Comparison of ENCODE assay signal across 22 cellular contexts in genomic region chr2:173658946-173659371, GRCh38.
A peak's percentile ranks its signal among the peaks of the same experiment; 100 is the strongest.
DNase-seq lines count a peak whose midpoint lies in the region; ATAC-seq and TF ChIP-seq lines count a peak whose summit lies in the region.
"Had no signal": no experiment of that assay in that cellular context is flagged by ENCODE, and none has a peak within 500 bp of the region (broad histone marks: within the 10 kb centered on the region; RNA-seq: fewer than 3 reads in every experiment).

No MANE protein-coding gene starts in this region.

- DNase-seq in HS-27A (ENCODE audit: low read depth) (peak; percentile 56), adipocyte (ENCODE audit: low read depth) (peak; percentile 76), foreskin keratinocyte (peak; percentile 22 to 55), mucosa of gallbladder (ENCODE audit: low spot score) (no peak), NCI-H82 (lab: John Stamatoyannopoulos, UW) (no peak)
- no peak for DNase-seq in stimulated activated naive B cell treated with anti-CD40 and anti-IgM and Interleukin-4, amounts not matched to agents 10 μg/mL and 1 μg/mL and 100 μg/mL, for 72 hours
- no peak for DNase-seq in activated naive CD4-positive, alpha-beta T cell treated with anti-CD3 and anti-CD28 coated beads, Interleukin-2, amount 50 U/mL, for 16 hours
- DNase-seq: activated CD4-positive, CD25-positive, alpha-beta regulatory T cell treated with anti-CD3 and anti-CD28 coated beads, Interleukin-2, amount 50 U/mL, for 72 hours; CD8-positive, alpha-beta memory T cell; cerebellar nuclear complex; DND-41; KBM-7; NCI-H2081; NCI-H526 treated with DMSO at 0.1 percent for 48 hours; stimulated activated CD4-positive, alpha-beta T cell treated with anti-CD3 and anti-CD28 coated beads, Interleukin-15, amount 100 ng/mL, for 24 hours; tibial artery had no signal

- H3K27me3 Mint-ChIP-seq in stimulated activated naive B cell treated with anti-CD40 and anti-IgM and Interleukin-4, amounts not matched to agents 10 μg/mL and 1 μg/mL and 100 μg/mL, for 72 hours = peaks cover 18 to 22% of the 10 kb centered on the region in 2 donors

- H3K4me1 ChIP-seq in ACC112 (ENCODE audit: control insufficient read depth, insufficient read depth, low read length, unreplicated experiment) = peaks cover 27% of the 10 kb centered on the region
- H3K4me1 ChIP-seq in adipocyte (ENCODE audit: control insufficient read depth, insufficient read depth, low read length) = peaks cover 27% of the 10 kb centered on the region
- peaks cover 28% of the 10 kb centered on the region for H3K4me1 ChIP-seq in foreskin keratinocyte

- H3K27ac ChIP-seq in ACC112 (ENCODE audit: low read depth, low read length) (peak overlapping the region; percentile 74), foreskin keratinocyte (peak overlapping the region; percentile 76)
- H3K27ac ChIP-seq: HL-60, neutrophil, tibial artery had no signal

- no peak overlapping the region for H3K27ac Mint-ChIP-seq in stimulated activated naive B cell treated with anti-CD40 and anti-IgM and Interleukin-4, amounts not matched to agents 10 μg/mL and 1 μg/mL and 100 μg/mL, for 72 hours
- H3K27ac Mint-ChIP-seq: activated T-helper 17 cell treated with anti-CD3 and anti-CD28 coated beads, Interleukin-2, amount 50 U/mL, for 72 hours; CD8-positive, alpha-beta memory T cell; stimulated activated memory B cell treated with anti-CD40 and anti-IgM and Interleukin-4, amounts not matched to agents 10 μg/mL and 1 μg/mL and 100 μg/mL, for 72 hours had no signal

- no peaks in the 10 kb centered on the region for H3K4me1 Mint-ChIP-seq in stimulated activated naive B cell treated with anti-CD40 and anti-IgM and Interleukin-4, amounts not matched to agents 10 μg/mL and 1 μg/mL and 100 μg/mL, for 72 hours
- H3K4me1 Mint-ChIP-seq: activated T-helper 17 cell treated with anti-CD3 and anti-CD28 coated beads, Interleukin-2, amount 50 U/mL, for 72 hours; CD8-positive, alpha-beta memory T cell; stimulated activated memory B cell treated with anti-CD40 and anti-IgM and Interleukin-4, amounts not matched to agents 10 μg/mL and 1 μg/mL and 100 μg/mL, for 72 hours had no signal

- peak; percentile 14 for ATAC-seq in foreskin keratinocyte
- no peak for ATAC-seq in stimulated activated naive B cell treated with anti-CD40 and anti-IgM and Interleukin-4, amounts not matched to agents 10 μg/mL and 1 μg/mL and 100 μg/mL, for 72 hours (replicated peaks)
- ATAC-seq: activated T-helper 17 cell treated with anti-CD3 and anti-CD28 coated beads, Interleukin-2, amount 50 U/mL, for 72 hours; left lobe of liver; stimulated activated memory B cell treated with anti-CD40 and anti-IgM and Interleukin-4, amounts not matched to agents 10 μg/mL and 1 μg/mL and 100 μg/mL, for 72 hours had no signal

- H3K27me3 ChIP-seq in ACC112 (ENCODE audit: insufficient read depth, low read length) (no peaks in the 10 kb centered on the region), adipocyte (replicated peaks; ENCODE audit: control insufficient read depth, insufficient read depth, low read length) (no peaks in the 10 kb centered on the region), foreskin keratinocyte (no peaks in the 10 kb centered on the region)

- H3K9me3 Mint-ChIP-seq in stimulated activated naive B cell treated with anti-CD40 and anti-IgM and Interleukin-4, amounts not matched to agents 10 μg/mL and 1 μg/mL and 100 μg/mL, for 72 hours = no peaks in the 10 kb centered on the region
- H3K9me3 Mint-ChIP-seq: activated T-helper 17 cell treated with anti-CD3 and anti-CD28 coated beads, Interleukin-2, amount 50 U/mL, for 72 hours; stimulated activated memory B cell treated with anti-CD40 and anti-IgM and Interleukin-4, amounts not matched to agents 10 μg/mL and 1 μg/mL and 100 μg/mL, for 72 hours had no signal

- H3K9ac ChIP-seq in adipocyte (ENCODE audit: low read length) = no peak overlapping the region

- no peaks in the 10 kb centered on the region for H3K79me2 ChIP-seq in ACC112 (ENCODE audit: control insufficient read depth, insufficient read depth, low read length, unreplicated experiment)

- H3K4me3 ChIP-seq in ACC112 (ENCODE audit: low read depth, low read length) (no peak overlapping the region), adipocyte (ENCODE audit: low read length) (no peak overlapping the region)
- H3K4me3 ChIP-seq: tibial artery had no signal

- H2AFZ ChIP-seq in ACC112 (ENCODE audit: low read length, unreplicated experiment) = no peak overlapping the region

- H3K36me3 ChIP-seq in ACC112 (ENCODE audit: insufficient read depth, low read length) (no peaks in the 10 kb centered on the region), adipocyte (ENCODE audit: control insufficient read depth, insufficient read depth, low read length, severe bottlenecking) (no peaks in the 10 kb centered on the region)
- H3K36me3 ChIP-seq: neutrophil, tibial artery had no signal

- TF ChIP-seq CTCF in foreskin keratinocyte (conservative IDR thresholded peaks at IDR 0.05) = no peak

- H3K4me3 Mint-ChIP-seq in stimulated activated naive B cell treated with anti-CD40 and anti-IgM and Interleukin-4, amounts not matched to agents 10 μg/mL and 1 μg/mL and 100 μg/mL, for 72 hours = no peak overlapping the region
- H3K4me3 Mint-ChIP-seq: activated T-helper 17 cell treated with anti-CD3 and anti-CD28 coated beads, Interleukin-2, amount 50 U/mL, for 72 hours; CD8-positive, alpha-beta memory T cell; stimulated activated memory B cell treated with anti-CD40 and anti-IgM and Interleukin-4, amounts not matched to agents 10 μg/mL and 1 μg/mL and 100 μg/mL, for 72 hours had no signal

- H3K36me3 Mint-ChIP-seq in stimulated activated naive B cell treated with anti-CD40 and anti-IgM and Interleukin-4, amounts not matched to agents 10 μg/mL and 1 μg/mL and 100 μg/mL, for 72 hours = no peaks in the 10 kb centered on the region
- H3K36me3 Mint-ChIP-seq: CD8-positive, alpha-beta memory T cell; stimulated activated memory B cell treated with anti-CD40 and anti-IgM and Interleukin-4, amounts not matched to agents 10 μg/mL and 1 μg/mL and 100 μg/mL, for 72 hours had no signal

- H3K9me3 ChIP-seq in adipocyte (ENCODE audit: control insufficient read depth, low read length) = no peaks in the 10 kb centered on the region
- H3K9me3 ChIP-seq: neutrophil, tibial artery had no signal

Comparison
In these comparisons a context has a peak if more than half of its experiments do, and no peak if none do; other contexts are left out.
1. DNase-seq: peak in HS-27A (single experiment), adipocyte (single experiment) and foreskin keratinocyte (2 of 2); none in mucosa of gallbladder (single experiment), NCI-H82 (single experiment), stimulated activated naive B cell treated with anti-CD40 and anti-IgM and Interleukin-4, amounts not matched to agents 10 μg/mL and 1 μg/mL and 100 μg/mL, for 72 hours (single experiment) and activated naive CD4-positive, alpha-beta T cell treated with anti-CD3 and anti-CD28 coated beads, Interleukin-2, amount 50 U/mL, for 16 hours (single experiment).